26 cellular contexts compared by ENCODE assay signal in genomic region chr20:38698541-38698940, GRCh38.
"Had no signal": no experiment of that assay in that cellular context is flagged by ENCODE, and none has a peak within 500 bp of the region (broad histone marks: within the 10 kb centered on the region; RNA-seq: fewer than 3 reads in every experiment).

No MANE protein-coding gene starts in this region.

- H3K27me3 ChIP-seq: testis, thyroid gland, transverse colon, upper lobe of left lung, uterus, vagina had no signal

- H3K36me3 ChIP-seq: stomach, suprapubic skin, thoracic aorta, thyroid gland, tibial artery, tibial nerve, transverse colon, upper lobe of left lung, upper lobe of right lung, uterus, vagina had no signal

- H3K27ac ChIP-seq: stomach, suprapubic skin, testis, thoracic aorta, thyroid gland, tibial artery, tibial nerve, transverse colon, upper lobe of left lung, upper lobe of right lung, uterus, vagina had no signal

- H3K4me3 ChIP-seq: stomach, suprapubic skin, testis, thoracic aorta, thyroid gland, tibial artery, tibial nerve, transverse colon, upper lobe of left lung, upper lobe of right lung, uterus, vagina had no signal

- DNase-seq: stimulated activated CD4-positive, alpha-beta T cell treated with anti-CD3 and anti-CD28 coated beads, Interleukin-2, amount 100 ng/mL, for 48 hours; stimulated activated CD4-positive, alpha-beta T cell treated with anti-CD3 and anti-CD28 coated beads, Interleukin-4, amount 100 ng/mL, for 1 hour; stimulated activated CD4-positive, alpha-beta T cell treated with anti-CD3 and anti-CD28 coated beads, Interleukin-4, amount 100 ng/mL, for 24 hours; stimulated activated CD4-positive, alpha-beta T cell treated with anti-CD3 and anti-CD28 coated beads, Interleukin-4, amount 100 ng/mL, for 4 hours; stimulated activated CD8-positive, alpha-beta memory T cell treated with anti-CD3 and anti-CD28 coated beads, Interleukin-4, amount 100 ng/mL, for 48 hours; stimulated activated naive B cell treated with anti-CD40 and anti-IgM and Interleukin-4, amounts not matched to agents 10 μg/mL and 1 μg/mL and 100 μg/mL, for 72 hours; stimulated activated naive CD4-positive, alpha-beta T cell; stimulated activated naive CD4-positive, alpha-beta T cell treated with Interleukin-2 at 50 U/mL for 16 hours; stimulated activated naive CD8-positive, alpha-beta T cell treated with anti-CD3 and anti-CD28 coated beads, Interleukin-15, amount 100 ng/mL, for 72 hours; stimulated activated naive CD8-positive, alpha-beta T cell treated with anti-CD3 and anti-CD28 coated beads, Interleukin-15, Interleukin-2, amounts not matched to agents 100 U/mL and 50 U/mL, for 24 hours; stomach; substantia nigra; testis; thyroid gland; transverse colon; trophoblast cell; upper lobe of left lung; upper lobe of right lung; uterus had no signal

- ATAC-seq: stimulated activated effector memory CD8-positive, alpha-beta T cell treated with anti-CD3 and anti-CD28 coated beads, Interleukin-12 subunit alpha, Interleukin-12 subunit beta, amount 100 ng/mL, for 72 hours; stimulated activated memory B cell treated with anti-CD40 and anti-IgM and Interleukin-4, amounts not matched to agents 10 μg/mL and 1 μg/mL and 100 μg/mL, for 72 hours; stimulated activated naive B cell treated with anti-CD40 and anti-IgM and Interleukin-4, amounts not matched to agents 10 μg/mL and 1 μg/mL and 100 μg/mL, for 72 hours; stimulated activated naive CD8-positive, alpha-beta T cell treated with anti-CD3 and anti-CD28 coated beads, Interleukin-15, amount 100 ng/mL, for 72 hours; stimulated activated naive CD8-positive, alpha-beta T cell treated with anti-CD3 and anti-CD28 coated beads, Interleukin-15, Interleukin-2, amounts not matched to agents 100 U/mL and 50 U/mL, for 24 hours; upper lobe of right lung had no signal

- H3K9me3 ChIP-seq: stomach, suprapubic skin, testis, thoracic aorta, thyroid gland, tibial artery, tibial nerve, transverse colon, upper lobe of left lung, upper lobe of right lung, uterus, vagina had no signal

- H3K4me1 ChIP-seq: stomach, suprapubic skin, testis, thyroid gland, tibial artery, tibial nerve, transverse colon, upper lobe of left lung, upper lobe of right lung, uterus, vagina had no signal
